ENCODE assay signal across 9 cellular contexts in the genomic region with DNA sequence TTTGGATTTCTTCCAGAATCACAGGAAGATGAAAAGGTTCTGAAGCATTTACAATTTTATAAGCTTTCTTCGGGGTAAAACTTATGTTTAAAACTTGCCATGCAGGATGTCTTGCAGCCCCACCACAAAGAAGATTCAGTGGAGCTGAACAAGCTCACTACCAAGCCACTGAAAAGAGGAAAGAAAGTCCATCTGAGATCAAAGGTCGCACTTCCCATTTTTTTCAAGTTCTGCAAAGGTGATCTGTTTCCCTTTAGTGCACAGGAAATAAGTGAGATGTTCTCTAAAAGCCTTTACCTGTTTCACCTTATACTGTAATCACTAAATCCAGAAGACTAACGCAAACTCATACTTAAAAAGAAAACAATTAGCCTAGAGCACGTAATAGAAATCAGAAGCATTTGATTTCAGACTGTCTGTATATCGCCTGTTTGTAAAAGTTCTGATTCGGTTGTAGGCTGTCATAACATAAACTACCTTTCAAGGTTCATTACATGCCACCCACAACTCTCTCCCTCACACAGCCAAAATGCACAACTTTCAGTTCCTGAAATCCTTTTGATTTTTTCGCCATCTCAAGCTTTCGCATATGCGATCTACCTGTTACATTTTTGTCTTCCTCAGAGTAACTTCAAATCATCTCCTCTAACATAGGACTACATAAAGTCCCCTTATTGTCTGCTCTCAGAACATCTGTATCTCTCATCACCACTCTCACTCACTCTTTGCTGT. TPM values are rescaled to one million over a fixed set of nuclear protein-coding genes. Genes with fewer than 3 reads are reported as not detected.
DNase-seq lines count a peak whose midpoint lies in the region; ATAC-seq, FAIRE-seq and TF ChIP-seq lines count a peak whose summit lies in the region.
"Had no signal": no experiment of that assay in that cellular context is flagged by ENCODE, and none has a peak within 500 bp of the region (broad histone marks: within the 10 kb centered on the region; RNA-seq: fewer than 3 reads in every experiment).

No MANE protein-coding gene starts in this region.

- dilution Hi-C loops in endothelial cell of umbilical vein (cut with MboI; ENCODE audit: extremely low pct_ligation_motif_present, low sequenced_read_pairs), result no loop called here

- H3K27me3 ChIP-seq in heart right ventricle, result no peaks in the 10 kb centered on the region
- H3K27me3 ChIP-seq in endothelial cell of umbilical vein (ENCODE audit: control insufficient read depth in 2 of 2, insufficient read depth in 2 of 2, low read length in 2 of 2), result no peaks in the 10 kb centered on the region
- H3K27me3 ChIP-seq in stomach smooth muscle (ENCODE audit: control insufficient read depth in 1 of 2, insufficient read depth in 2 of 2, low read length in 2 of 2), result no peaks in the 10 kb centered on the region

- H3K4me3 ChIP-seq in heart right ventricle, result peak overlapping the region in 8 of 10 donors; percentile 46 to 80 (median 76)
- peak overlapping the region in 1 of 3 experiments; percentile 94 for H3K4me3 ChIP-seq in endothelial cell of umbilical vein (replicated peaks in 1 of 3; ENCODE audit: insufficient read depth in 1 of 3, low read depth in 1 of 3, low read length in 3 of 3)
- peak overlapping the region; percentile 92 to 93 for H3K4me3 ChIP-seq in stomach smooth muscle (ENCODE audit: low read length in 2 of 2)

- H3K4me1 Mint-ChIP-seq in activated CD4-positive, alpha-beta memory T cell treated with anti-CD3 and anti-CD28 coated beads for 36 hours (ENCODE audit: low read depth), result peaks cover 12% of the 10 kb centered on the region
- peaks cover 30% of the 10 kb centered on the region for H3K4me1 Mint-ChIP-seq in activated CD4-positive, alpha-beta T cell treated with anti-CD3 and anti-CD28 coated beads for 36 hours

- no peak overlapping the region for H3K27ac Mint-ChIP-seq in activated CD4-positive, alpha-beta memory T cell treated with anti-CD3 and anti-CD28 coated beads for 36 hours
- H3K27ac Mint-ChIP-seq in activated CD4-positive, alpha-beta T cell treated with anti-CD3 and anti-CD28 coated beads for 36 hours, result no peak overlapping the region

- 84 to 86% methylated on average over 9 of the region's 9 CpGs for WGBS in heart right ventricle, 2 donors

- POLR2A ChIA-PET in endothelial cell of umbilical vein (lab: Charles Lee), result interaction anchor here (0.7 to 1.0 kb wide), 2 partner anchors 8 to 40 kb away, joined by 5 to 7 read pairs; no protein-coding TSS in a partner anchor
- POLR2A ChIA-PET in activated CD4-positive, alpha-beta memory T cell treated with anti-CD3 and anti-CD28 coated beads for 36 hours (lab: Charles Lee), result interaction anchor here (0.9 to 1.5 kb wide), 3 partner anchors 79 to 177 kb away, joined by 3 to 4 read pairs (median 4); a partner anchor contains a TSS
- POLR2A ChIA-PET in activated CD4-positive, alpha-beta T cell treated with anti-CD3 and anti-CD28 coated beads for 36 hours (lab: Charles Lee), result interaction anchor here (0.5 kb wide), 1 partner anchor 50 kb away, joined by 4 read pairs; no protein-coding TSS in a partner anchor

- no peak for DNase-seq in heart right ventricle
- DNase-seq in cardiac septum (ENCODE audit: low spot score), result no peak
- DNase-seq in endothelial cell of umbilical vein (ENCODE audit: low read depth, low spot score), result no peak
- DNase-seq in activated CD4-positive, alpha-beta memory T cell treated with anti-CD3 and anti-CD28 coated beads for 36 hours, result no peak
- no peak for DNase-seq in activated CD4-positive, alpha-beta T cell treated with anti-CD3 and anti-CD28 coated beads for 36 hours
- DNase-seq in hepatic stellate cell (ENCODE audit: low spot score), result no peak

- no peaks in the 10 kb centered on the region for H3K9me1 ChIP-seq in endothelial cell of umbilical vein (replicated peaks; ENCODE audit: control insufficient read depth, extremely low read depth, insufficient read depth, low read length)

- H3K27ac ChIP-seq in heart right ventricle (peak overlapping the region in 4 of 10 donors; percentile 77 to 92 (median 82)), endothelial cell of umbilical vein (ENCODE audit: insufficient read depth, low read depth, low read length) (no peak overlapping the region), stomach smooth muscle (ENCODE audit: low read length) (no peak overlapping the region)

- H3K4me3 Mint-ChIP-seq in activated CD4-positive, alpha-beta memory T cell treated with anti-CD3 and anti-CD28 coated beads for 36 hours, result no peak overlapping the region
- H3K4me3 Mint-ChIP-seq in activated CD4-positive, alpha-beta T cell treated with anti-CD3 and anti-CD28 coated beads for 36 hours, result no peak overlapping the region

- H3K36me3 ChIP-seq in heart right ventricle (no peaks in the 10 kb centered on the region), endothelial cell of umbilical vein (ENCODE audit: control insufficient read depth in 2 of 2, extremely low read depth in 1 of 2, insufficient read depth in 2 of 2, low read length in 2 of 2) (no peaks in the 10 kb centered on the region), stomach smooth muscle (ENCODE audit: control insufficient read depth in 2 of 2, insufficient read depth in 2 of 2, low read length in 2 of 2) (no peaks in the 10 kb centered on the region)

- intact Hi-C loops in heart right ventricle (cut with DNase I), result no loop called here
- intact Hi-C loops in cardiac septum (cut with DNase I), result loop anchor here (2.0 kb wide), 1 partner anchor 75 kb away; a partner anchor contains a TSS
- intact Hi-C loops in endothelial cell of umbilical vein (cut with micrococcal nuclease), result loop anchor here (2.0 kb wide), 1 partner anchor 75 kb away; a partner anchor contains a TSS
- intact Hi-C loops in activated CD4-positive, alpha-beta memory T cell treated with anti-CD3 and anti-CD28 coated beads for 36 hours (cut with micrococcal nuclease), result loop anchor here (2.0 kb wide), 1 partner anchor 39 kb away; no protein-coding TSS in a partner anchor
- intact Hi-C loops in activated CD4-positive, alpha-beta T cell treated with anti-CD3 and anti-CD28 coated beads for 36 hours (cut with DNase I, micrococcal nuclease), result loop anchor here (2.0 to 5.0 kb wide), 4 partner anchors 75 to 1177 kb away; a partner anchor contains a TSS

- CTCF ChIA-PET in endothelial cell of umbilical vein (lab: Charles Lee), result interaction anchor here (0.6 to 2.5 kb wide), 8 partner anchors 8 to 125 kb away, joined by 3 to 11 read pairs (median 3); a partner anchor contains a TSS
- CTCF ChIA-PET in activated CD4-positive, alpha-beta memory T cell treated with anti-CD3 and anti-CD28 coated beads for 36 hours (lab: Charles Lee), result interaction anchor here (0.7 to 2.1 kb wide), 6 partner anchors 38 to 207 kb away, joined by 3 to 15 read pairs (median 3); a partner anchor contains a TSS
- CTCF ChIA-PET in activated CD4-positive, alpha-beta T cell treated with anti-CD3 and anti-CD28 coated beads for 36 hours (lab: Charles Lee), result interaction anchor here (0.7 to 2.0 kb wide), 8 partner anchors 10 to 174 kb away, joined by 3 to 5 read pairs (median 3); a partner anchor contains a TSS

- no peak for TF ChIP-seq CTCF in heart right ventricle (IDR thresholded peaks at IDR 0.05)
- TF ChIP-seq CTCF in endothelial cell of umbilical vein (IDR thresholded peaks at IDR 0.05; ENCODE audit: extremely low read depth in 1 of 2, insufficient read depth in 1 of 2, low read depth in 1 of 2, low read length in 2 of 2), result no peak

- FAIRE-seq in endothelial cell of umbilical vein (lab: Jason Lieb, UNC), result no peak
- FAIRE-seq: G401.6 had no signal

- peaks cover 2% of the 10 kb centered on the region for H3K36me3 Mint-ChIP-seq in activated CD4-positive, alpha-beta memory T cell treated with anti-CD3 and anti-CD28 coated beads for 36 hours
- peaks cover 11% of the 10 kb centered on the region for H3K36me3 Mint-ChIP-seq in activated CD4-positive, alpha-beta T cell treated with anti-CD3 and anti-CD28 coated beads for 36 hours (ENCODE audit: low read depth)

- no peak overlapping the region for H2AFZ ChIP-seq in endothelial cell of umbilical vein (ENCODE audit: low read depth, low read length)

- ATAC-seq in heart right ventricle, result no peak
- peak; percentile 34 for ATAC-seq in HG03521 (IDR thresholded peaks at IDR 0.05; ENCODE audit: unreplicated experiment)
- no peak for ATAC-seq in activated CD4-positive, alpha-beta T cell treated with anti-CD3 and anti-CD28 coated beads for 36 hours

- H3K4me2 ChIP-seq in endothelial cell of umbilical vein (ENCODE audit: insufficient read depth, low read length), result peak overlapping the region; percentile 95

- H3K9ac ChIP-seq in endothelial cell of umbilical vein (replicated peaks; ENCODE audit: extremely low read depth, insufficient read depth, low read length) (no peak overlapping the region), stomach smooth muscle (ENCODE audit: low read length in 2 of 2) (peak overlapping the region; percentile 80 to 86)

- H4K20me1 ChIP-seq in endothelial cell of umbilical vein (replicated peaks; ENCODE audit: control insufficient read depth, extremely low read depth, insufficient read depth, low read length), result no peaks in the 10 kb centered on the region

- H3K9me3 ChIP-seq in heart right ventricle (no peaks in the 10 kb centered on the region), endothelial cell of umbilical vein (replicated peaks; ENCODE audit: control insufficient read depth, insufficient read depth, low read length) (no peaks in the 10 kb centered on the region), stomach smooth muscle (ENCODE audit: control insufficient read depth in 2 of 2, low read length in 2 of 2) (no peaks in the 10 kb centered on the region)

- TF ChIP-seq POLR2A in endothelial cell of umbilical vein (IDR thresholded peaks at IDR 0.05; ENCODE audit: low read depth, low read length), result no peak

- BruUV-seq in endothelial cell of umbilical vein (replicated peaks; lab: Mats Ljungman, UMichigan), result no TSS peak

- H3K4me1 ChIP-seq in heart right ventricle (peaks cover 6 to 58% (median 35%) of the 10 kb centered on the region in 9 donors), endothelial cell of umbilical vein (ENCODE audit: control insufficient read depth, extremely low read depth, insufficient read depth, low read length) (peaks cover 20% of the 10 kb centered on the region), stomach smooth muscle (ENCODE audit: control insufficient read depth, insufficient read depth, low read length) (peaks cover 15% of the 10 kb centered on the region)

- no peaks in the 10 kb centered on the region for H3K9me3 Mint-ChIP-seq in activated CD4-positive, alpha-beta memory T cell treated with anti-CD3 and anti-CD28 coated beads for 36 hours
- H3K9me3 Mint-ChIP-seq in activated CD4-positive, alpha-beta T cell treated with anti-CD3 and anti-CD28 coated beads for 36 hours (ENCODE audit: low read depth), result peaks cover 1% of the 10 kb centered on the region

- no peaks in the 10 kb centered on the region for H3K27me3 Mint-ChIP-seq in activated CD4-positive, alpha-beta memory T cell treated with anti-CD3 and anti-CD28 coated beads for 36 hours
- no peaks in the 10 kb centered on the region for H3K27me3 Mint-ChIP-seq in activated CD4-positive, alpha-beta T cell treated with anti-CD3 and anti-CD28 coated beads for 36 hours

- H3K79me2 ChIP-seq in endothelial cell of umbilical vein (ENCODE audit: control insufficient read depth, insufficient read depth, low read length), result peaks cover 37% of the 10 kb centered on the region

RNA-seq across cellular contexts. Expression of a gene that starts 1.8 kb away (rescaled TPM):
- total RNA-seq in heart right ventricle (10 to 100 TPM; 32.2 to 45.3 (median 38.2) TPM), cardiac septum (34.4 TPM), endothelial cell of umbilical vein (36.7 and 36.8 TPM in 2 replicates)
- polyA plus RNA-seq in heart right ventricle (10 to 100 TPM; 19.5 to 36.3 TPM), endothelial cell of umbilical vein (5.1 and 8.1 TPM in 2 replicates)
- polyA plus RNA-seq in endothelial cell of umbilical vein (2011; cell fraction: cytosol; rRNA removed), result 17.2 and 18.6 TPM in 2 replicates
- polyA plus RNA-seq in endothelial cell of umbilical vein (2011; cell fraction: nucleus; rRNA removed), result 14.6 and 19.4 TPM in 2 replicates
- polyA plus RNA-seq in endothelial cell of umbilical vein (2012), result 29.9 and 48.7 TPM in 2 replicates
- 7.2 and 15.2 TPM in 2 replicates for polyA minus RNA-seq in endothelial cell of umbilical vein
- polyA minus RNA-seq in endothelial cell of umbilical vein (2011; cell fraction: cytosol; rRNA and poly(A)+ RNA removed), result 27.7 TPM
- polyA minus RNA-seq in endothelial cell of umbilical vein (2011; cell fraction: nucleus; rRNA and poly(A)+ RNA removed), result 25.1 and 33.0 TPM in 2 replicates
- 10 to 100 TPM; 42.9 to 43.7 TPM for total RNA-seq in activated CD4-positive, alpha-beta memory T cell treated with anti-CD3 and anti-CD28 coated beads for 36 hours
- 10 to 100 TPM; 31.1 to 48.2 TPM for total RNA-seq in activated CD4-positive, alpha-beta T cell treated with anti-CD3 and anti-CD28 coated beads for 36 hours

Comparison
In these comparisons a context has a peak if more than half of its experiments do, and no peak if none do; other contexts are left out.
1. intact Hi-C loops: an anchor here in cardiac septum (2.0 kb wide), endothelial cell of umbilical vein (2.0 kb wide), activated CD4-positive, alpha-beta memory T cell treated with anti-CD3 and anti-CD28 coated beads for 36 hours (2.0 kb wide) and activated CD4-positive, alpha-beta T cell treated with anti-CD3 and anti-CD28 coated beads for 36 hours (2.0 to 5.0 kb wide); none called in heart right ventricle.